5 cellular contexts compared by ENCODE assay signal in the genomic region with DNA sequence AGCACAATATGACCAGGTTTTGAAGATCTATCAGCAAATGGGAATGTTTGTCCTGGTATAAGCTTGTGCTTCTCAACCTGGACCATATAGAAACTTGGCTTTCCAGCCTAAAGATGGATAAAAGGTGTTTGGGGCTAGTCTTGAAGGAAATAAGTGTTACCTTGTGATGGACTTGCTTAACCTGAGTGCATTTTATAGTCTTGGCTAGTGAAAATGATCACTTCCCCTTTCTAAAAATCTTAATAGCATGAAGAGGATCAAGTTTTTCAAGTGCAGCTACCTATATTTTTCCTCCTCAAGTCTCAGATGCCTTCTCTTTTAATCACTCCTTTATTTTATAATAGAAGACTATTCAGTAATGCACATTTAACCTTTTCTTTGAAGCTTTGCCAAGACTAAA.
"Had no signal": no experiment of that assay in that cellular context is flagged by ENCODE, and none has a peak within 500 bp of the region (broad histone marks: within the 10 kb centered on the region; RNA-seq: fewer than 3 reads in every experiment).

No MANE protein-coding gene starts in this region.

- DNase-seq: H9, HCEC 1CT, IMR-90 had no signal

- ATAC-seq: GM23338, K562 had no signal
